ENCODE assay signal across 25 cellular contexts in the genomic region with DNA sequence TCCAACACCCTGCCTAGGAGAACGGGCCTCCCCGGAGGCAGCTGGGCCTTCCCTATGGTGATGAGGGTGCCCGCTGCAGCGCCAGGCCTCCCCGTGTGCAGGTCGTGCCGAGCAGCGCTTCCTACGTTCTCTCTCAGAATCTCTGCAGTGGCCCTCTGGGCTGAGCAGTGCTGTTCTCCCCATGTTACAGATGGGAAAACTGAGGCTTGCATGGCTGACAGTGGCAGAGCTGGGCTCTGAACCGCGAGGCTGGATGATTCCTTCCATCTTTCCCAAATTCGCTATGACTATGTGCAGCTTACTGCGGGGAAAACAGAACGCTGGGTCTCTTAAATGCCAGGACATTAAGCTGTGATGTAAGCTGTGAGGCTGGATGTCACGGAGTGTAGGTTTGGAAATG. TPM values are rescaled to one million over a fixed set of nuclear protein-coding genes. Genes with fewer than 3 reads are reported as not detected.
DNase-seq lines count a peak whose midpoint lies in the region; ATAC-seq, FAIRE-seq and TF ChIP-seq lines count a peak whose summit lies in the region.
"Had no signal": no experiment of that assay in that cellular context is flagged by ENCODE, and none has a peak within 500 bp of the region (broad histone marks: within the 10 kb centered on the region; RNA-seq: fewer than 3 reads in every experiment).

No MANE protein-coding gene starts in this region.

- peaks cover 6 to 34% of the 10 kb centered on the region in 2 experiments; a peak in 3 of 5 replicates for H3K4me1 ChIP-seq in K562 (replicated peaks in 1 of 2; ENCODE audit: control insufficient read depth in 2 of 2, insufficient read depth in 2 of 2, low read length in 2 of 2)
- peaks cover 63 to 89% of the 10 kb centered on the region in 2 donors for H3K4me1 ChIP-seq in thoracic aorta (ENCODE audit: control insufficient read depth in 1 of 2, low read depth in 2 of 2)
- H3K4me1 ChIP-seq: BE2C had no signal

- H3K9me3 Mint-ChIP-seq in activated CD4-positive, alpha-beta T cell treated with anti-CD3 and anti-CD28 coated beads, Interleukin-2, amount 10 ng/mL, durations not matched to agents 7 days and 5 days, result no peaks in the 10 kb centered on the region
- no peaks in the 10 kb centered on the region for H3K9me3 Mint-ChIP-seq in activated CD4-positive, alpha-beta T cell treated with anti-CD3 and anti-CD28 coated beads, Interleukin-2, amount 10 ng/mL, durations not matched to agents 24 days and 14 days

- H3K27me3 ChIP-seq in K562 (ENCODE audit: control insufficient read depth in 2 of 2, insufficient read depth in 2 of 2, low read length in 2 of 2), result no peaks in the 10 kb centered on the region
- no peaks in the 10 kb centered on the region for H3K27me3 ChIP-seq in thoracic aorta (replicated peaks; ENCODE audit: insufficient read depth)
- H3K27me3 ChIP-seq: BE2C had no signal

- WGBS in K562 (ENCODE audit: insufficient coverage, low coverage, missing lambda C conversion rate), result 94% methylated on average over 15 of the region's 15 CpGs

- ATAC-seq in K562 (no peak), thoracic aorta (ENCODE audit: insufficient number of reproducible peaks, low FRiP score, low read depth) (no peak)
- ATAC-seq: Panc1 had no signal

- CTCF ChIA-PET in activated CD4-positive, alpha-beta T cell treated with anti-CD3 and anti-CD28 coated beads, Interleukin-2, amount 10 ng/mL, durations not matched to agents 7 days and 5 days (lab: Charles Lee), result interaction anchor here (1.6 kb wide), 1 partner anchor 39 kb away, joined by 4 read pairs; the partner anchor contains the start of gene NOL9
- CTCF ChIA-PET in K562 (lab: Yijun Ruan, JAX; ENCODE audit: low intra/inter-chr PET ratio), result no interaction called here

- in situ Hi-C loops in K562 (cut with MboI), result no loop called here

- no peak overlapping the region for H2AFZ ChIP-seq in K562 (ENCODE audit: low read depth, low read length)

- no peak for DNase-seq in activated CD4-positive, alpha-beta T cell treated with anti-CD3 and anti-CD28 coated beads, Interleukin-2, amount 10 ng/mL, durations not matched to agents 7 days and 5 days
- DNase-seq in activated CD4-positive, alpha-beta T cell treated with anti-CD3 and anti-CD28 coated beads, Interleukin-2, amount 10 ng/mL, durations not matched to agents 24 days and 14 days, result no peak
- DNase-seq in K562 (ENCODE audit: extremely low read depth in 1 of 4, low spot score in 3 of 4) (no peak), thoracic aorta (ENCODE audit: low spot score) (no peak), 8988T (no peak)
- DNase-seq in stimulated activated CD4-positive, alpha-beta T cell treated with anti-CD3 and anti-CD28 coated beads, Interleukin-12 subunit alpha, Interleukin-12 subunit beta, amount 100 ng/mL, for 4 hours, result no peak
- DNase-seq: ACHN, BE2C, Calu3, HCEC 1CT, Karpas-422, NCI-H1092, NCI-H1417 treated with DMSO at 0.1 percent for 48 hours, NCI-H1694 treated with DMSO at 0.1 percent for 48 hours, NCI-H2081, NCI-H2171, NCI-H226, NCI-H510A, NCI-H69, SHP77 treated with DMSO at 0.1 percent for 48 hours had no signal

- peaks cover 98% of the 10 kb centered on the region for H3K36me3 ChIP-seq in K562 (ENCODE audit: control insufficient read depth, insufficient read depth, low read length)
- peaks cover 78% of the 10 kb centered on the region for H3K36me3 ChIP-seq in thoracic aorta

- no peak for TF ChIP-seq RAD21 in K562 (CRISPR knock-in tag; conservative IDR thresholded peaks at IDR 0.05 in 1 of 2, IDR thresholded peaks at IDR 0.05 in 1 of 2)

- H3K27ac Mint-ChIP-seq in activated CD4-positive, alpha-beta T cell treated with anti-CD3 and anti-CD28 coated beads, Interleukin-2, amount 10 ng/mL, durations not matched to agents 7 days and 5 days, result peak overlapping the region; percentile 31
- H3K27ac Mint-ChIP-seq in activated CD4-positive, alpha-beta T cell treated with anti-CD3 and anti-CD28 coated beads, Interleukin-2, amount 10 ng/mL, durations not matched to agents 24 days and 14 days, result no peak overlapping the region

- H3K4me3 ChIP-seq in K562 (no peak overlapping the region), thoracic aorta (no peak overlapping the region)

- H3K4me3 Mint-ChIP-seq in activated CD4-positive, alpha-beta T cell treated with anti-CD3 and anti-CD28 coated beads, Interleukin-2, amount 10 ng/mL, durations not matched to agents 7 days and 5 days, result no peak overlapping the region
- H3K4me3 Mint-ChIP-seq in activated CD4-positive, alpha-beta T cell treated with anti-CD3 and anti-CD28 coated beads, Interleukin-2, amount 10 ng/mL, durations not matched to agents 24 days and 14 days, result no peak overlapping the region
- H3K4me3 Mint-ChIP-seq: CD14-positive monocyte had no signal

- H3K4me2 ChIP-seq in K562 (ENCODE audit: insufficient read depth, low read length), result no peak overlapping the region

- POLR2A ChIA-PET in activated CD4-positive, alpha-beta T cell treated with anti-CD3 and anti-CD28 coated beads, Interleukin-2, amount 10 ng/mL, durations not matched to agents 7 days and 5 days (lab: Charles Lee), result interaction anchor here (0.7 kb wide), 1 partner anchor 194 kb away, joined by 3 read pairs; no protein-coding TSS in a partner anchor
- POLR2A ChIA-PET in K562 (lab: Yijun Ruan, JAX), result interaction anchor here (1.5 to 4.2 kb wide), 4 partner anchors 9 to 13 kb away, joined by 5 to 59 read pairs (median 18); partner anchors contain the start of genes KLHL21 and ZBTB48

- no peak for TF ChIP-seq EP300 in K562 (IDR thresholded peaks at IDR 0.05; ENCODE audit: low read length)

- H3K9me1 ChIP-seq in K562 (ENCODE audit: control insufficient read depth, insufficient read depth, low read length), result peaks cover 14% of the 10 kb centered on the region

- no peak for TF ChIP-seq POLR2A in K562 (conservative IDR thresholded peaks at IDR 0.05)

- peaks cover 37% of the 10 kb centered on the region for H3K4me1 Mint-ChIP-seq in activated CD4-positive, alpha-beta T cell treated with anti-CD3 and anti-CD28 coated beads, Interleukin-2, amount 10 ng/mL, durations not matched to agents 7 days and 5 days
- H3K4me1 Mint-ChIP-seq in activated CD4-positive, alpha-beta T cell treated with anti-CD3 and anti-CD28 coated beads, Interleukin-2, amount 10 ng/mL, durations not matched to agents 24 days and 14 days, result peaks cover 15% of the 10 kb centered on the region

- H3K9me3 ChIP-seq in K562 (replicated peaks; ENCODE audit: control insufficient read depth, insufficient read depth, low read depth, low read length) (no peaks in the 10 kb centered on the region), thoracic aorta (no peaks in the 10 kb centered on the region)
- H3K9me3 ChIP-seq: BE2C had no signal

- FAIRE-seq in K562 (lab: Jason Lieb, UNC), result no peak
- FAIRE-seq: GM19239, H1 had no signal

- peaks cover 41% of the 10 kb centered on the region for H4K20me1 ChIP-seq in K562 (replicated peaks; ENCODE audit: control insufficient read depth, insufficient read depth, low read length)

- peaks cover 33% of the 10 kb centered on the region for H3K36me3 Mint-ChIP-seq in activated CD4-positive, alpha-beta T cell treated with anti-CD3 and anti-CD28 coated beads, Interleukin-2, amount 10 ng/mL, durations not matched to agents 7 days and 5 days (ENCODE audit: low read depth)
- peaks cover 53% of the 10 kb centered on the region for H3K36me3 Mint-ChIP-seq in activated CD4-positive, alpha-beta T cell treated with anti-CD3 and anti-CD28 coated beads, Interleukin-2, amount 10 ng/mL, durations not matched to agents 24 days and 14 days (ENCODE audit: low read depth)

- no peaks in the 10 kb centered on the region for H3K27me3 Mint-ChIP-seq in activated CD4-positive, alpha-beta T cell treated with anti-CD3 and anti-CD28 coated beads, Interleukin-2, amount 10 ng/mL, durations not matched to agents 7 days and 5 days
- H3K27me3 Mint-ChIP-seq in activated CD4-positive, alpha-beta T cell treated with anti-CD3 and anti-CD28 coated beads, Interleukin-2, amount 10 ng/mL, durations not matched to agents 24 days and 14 days, result no peaks in the 10 kb centered on the region

- intact Hi-C loops in activated CD4-positive, alpha-beta T cell treated with anti-CD3 and anti-CD28 coated beads, Interleukin-2, amount 10 ng/mL, durations not matched to agents 24 days and 14 days (cut with micrococcal nuclease), result no loop called here
- intact Hi-C loops in K562 (cut with micrococcal nuclease), result no loop called here

- no peak overlapping the region for H3K27ac ChIP-seq in K562 (ENCODE audit: extremely low read depth, low read depth, low read length)
- peak overlapping the region; percentile 82 to 90 for H3K27ac ChIP-seq in thoracic aorta
- H3K27ac ChIP-seq: 22Rv1 had no signal

- H3K9ac ChIP-seq in K562 (ENCODE audit: insufficient read depth in 1 of 2, low read depth in 2 of 2, low read length in 2 of 2), result no peak overlapping the region

- H3K79me2 ChIP-seq in K562 (ENCODE audit: control insufficient read depth, insufficient read depth, low read length), result peaks cover 40% of the 10 kb centered on the region

- no TSS peak for BruUV-seq in K562 (replicated peaks; lab: Mats Ljungman, UMichigan)

- no peak for TF ChIP-seq CTCF in K562 (IDR thresholded peaks at IDR 0.05 in 2 of 3, conservative IDR thresholded peaks at IDR 0.05 in 1 of 3; ENCODE audit: insufficient read depth in 2 of 3, low read depth in 1 of 3, low read length in 3 of 3)
- no peak for TF ChIP-seq CTCF in thoracic aorta (IDR thresholded peaks at IDR 0.05)

RNA-seq across cellular contexts. Expression of gene KLHL21, which starts 8.9 kb away (rescaled TPM):
- total RNA-seq in activated CD4-positive, alpha-beta T cell treated with anti-CD3 and anti-CD28 coated beads, Interleukin-2, amount 10 ng/mL, durations not matched to agents 7 days and 5 days, result 10 to 100 TPM; 17.3 to 20.0 TPM
- total RNA-seq in activated CD4-positive, alpha-beta T cell treated with anti-CD3 and anti-CD28 coated beads, Interleukin-2, amount 10 ng/mL, durations not matched to agents 24 days and 14 days, result 26.1 and 26.8 TPM in 2 replicates
- 34.6 and 104 TPM in 2 replicates for total RNA-seq in K562 (2011; cell fraction: chromatin; rRNA removed; ENCODE audit: low replicate concordance)
- total RNA-seq in K562 (2011; cell fraction: nucleolus; rRNA removed), result 89.4 and 101 TPM in 2 replicates
- total RNA-seq in K562 (2011; cell fraction: nucleoplasm; rRNA removed), result 53.5 and 55.7 TPM in 2 replicates
- total RNA-seq in K562 (2014; rRNA removed), result 26.4 and 32.3 TPM in 2 replicates
- total RNA-seq in K562 (2014; rRNA removed; fragmentation: Illumina TruSeq; extraction: Trizol), result 10.0 and 12.6 TPM in 2 replicates
- 22.4 and 23.6 TPM in 2 replicates for total RNA-seq in K562 (2015; rRNA removed; fragmentation: Illumina TruSeq; extraction: Trizol)
- 39.6 and 42.1 TPM in 2 replicates for total RNA-seq in K562 (2021)
- 11.0 and 14.9 TPM in 2 replicates for polyA plus RNA-seq in K562 (2011; rRNA removed)
- polyA plus RNA-seq in K562 (2011; cell fraction: cytosol; rRNA removed), result 17.3 and 24.4 TPM in 2 replicates
- 28.7 and 48.0 TPM in 2 replicates for polyA plus RNA-seq in K562 (2011; cell fraction: nucleus; rRNA removed)
- polyA plus RNA-seq in K562 (2012), result 37.5 and 39.1 TPM in 2 replicates
- polyA plus RNA-seq in K562 (2014; fragmentation: Illumina TruSeq; extraction: Trizol), result 17.5 and 24.2 TPM in 2 replicates
- polyA plus RNA-seq in K562 (2014; fragmentation: Nextera tagmentation; extraction: Ambion mirVana), result 1 to 10 TPM; 2.1 to 2.2 TPM
- 21.0 and 22.2 TPM in 2 replicates for polyA plus RNA-seq in K562 (2014; rRNA removed)
- 14.0 and 18.0 TPM in 2 replicates for polyA minus RNA-seq in K562 (2011; rRNA and poly(A)+ RNA removed)
- polyA minus RNA-seq in K562 (2011; cell fraction: cytosol; rRNA and poly(A)+ RNA removed), result 21.5 and 32.0 TPM in 2 replicates
- polyA minus RNA-seq in K562 (2011; cell fraction: nucleus; rRNA and poly(A)+ RNA removed), result 22.6 and 27.8 TPM in 2 replicates
- 100 to 1,000 TPM; 142 to 156 TPM for total RNA-seq in thoracic aorta

RNA-seq across cellular contexts. Expression of gene ZBTB48, which starts 14.0 kb away (rescaled TPM):
- total RNA-seq in activated CD4-positive, alpha-beta T cell treated with anti-CD3 and anti-CD28 coated beads, Interleukin-2, amount 10 ng/mL, durations not matched to agents 7 days and 5 days, result 10 to 100 TPM; 40.4 to 42.9 TPM
- 32.9 and 37.8 TPM in 2 replicates for total RNA-seq in activated CD4-positive, alpha-beta T cell treated with anti-CD3 and anti-CD28 coated beads, Interleukin-2, amount 10 ng/mL, durations not matched to agents 24 days and 14 days
- total RNA-seq in K562 (2011; cell fraction: chromatin; rRNA removed; ENCODE audit: low replicate concordance), result 73.9 and 235 TPM in 2 replicates
- total RNA-seq in K562 (2011; cell fraction: nucleolus; rRNA removed), result 195 and 197 TPM in 2 replicates
- total RNA-seq in K562 (2011; cell fraction: nucleoplasm; rRNA removed), result 94.0 and 120 TPM in 2 replicates
- total RNA-seq in K562 (2014; rRNA removed), result 42.4 and 52.4 TPM in 2 replicates
- total RNA-seq in K562 (2014; rRNA removed; fragmentation: Illumina TruSeq; extraction: Trizol), result 17.2 and 19.8 TPM in 2 replicates
- 44.5 and 55.4 TPM in 2 replicates for total RNA-seq in K562 (2015; rRNA removed; fragmentation: Illumina TruSeq; extraction: Trizol)
- 52.9 and 55.3 TPM in 2 replicates for total RNA-seq in K562 (2021)
- polyA plus RNA-seq in K562 (2011; rRNA removed), result 29.5 and 57.2 TPM in 2 replicates
- 50.1 and 59.3 TPM in 2 replicates for polyA plus RNA-seq in K562 (2011; cell fraction: cytosol; rRNA removed)
- 124 and 137 TPM in 2 replicates for polyA plus RNA-seq in K562 (2011; cell fraction: nucleus; rRNA removed)
- polyA plus RNA-seq in K562 (2012), result 45.7 and 62.8 TPM in 2 replicates
- 24.9 and 40.6 TPM in 2 replicates for polyA plus RNA-seq in K562 (2014; fragmentation: Illumina TruSeq; extraction: Trizol)
- 1 to 10 TPM; 1.9 to 7.4 TPM for polyA plus RNA-seq in K562 (2014; fragmentation: Nextera tagmentation; extraction: Ambion mirVana)
- 50.9 and 66.9 TPM in 2 replicates for polyA plus RNA-seq in K562 (2014; rRNA removed)
- polyA minus RNA-seq in K562 (2011; rRNA and poly(A)+ RNA removed), result 28.0 and 28.3 TPM in 2 replicates
- polyA minus RNA-seq in K562 (2011; cell fraction: cytosol; rRNA and poly(A)+ RNA removed), result 31.8 and 39.4 TPM in 2 replicates
- polyA minus RNA-seq in K562 (2011; cell fraction: nucleus; rRNA and poly(A)+ RNA removed), result 52.8 and 74.0 TPM in 2 replicates
- total RNA-seq in thoracic aorta, result 10 to 100 TPM; 20.7 to 28.9 TPM

RNA-seq across cellular contexts. Expression of gene PHF13, which starts 19.7 kb away (rescaled TPM):
- total RNA-seq in activated CD4-positive, alpha-beta T cell treated with anti-CD3 and anti-CD28 coated beads, Interleukin-2, amount 10 ng/mL, durations not matched to agents 7 days and 5 days, result 10 to 100 TPM; 12.4 to 12.5 TPM
- 19.1 and 20.1 TPM in 2 replicates for total RNA-seq in activated CD4-positive, alpha-beta T cell treated with anti-CD3 and anti-CD28 coated beads, Interleukin-2, amount 10 ng/mL, durations not matched to agents 24 days and 14 days
- total RNA-seq in K562 (2011; cell fraction: chromatin; rRNA removed; ENCODE audit: low replicate concordance), result 29.6 and 40.5 TPM in 2 replicates
- 22.5 and 27.3 TPM in 2 replicates for total RNA-seq in K562 (2011; cell fraction: nucleolus; rRNA removed)
- 22.7 and 26.4 TPM in 2 replicates for total RNA-seq in K562 (2011; cell fraction: nucleoplasm; rRNA removed)
- 12.6 and 13.8 TPM in 2 replicates for total RNA-seq in K562 (2014; rRNA removed)
- total RNA-seq in K562 (2014; rRNA removed; fragmentation: Illumina TruSeq; extraction: Trizol), result 11.7 and 12.6 TPM in 2 replicates
- total RNA-seq in K562 (2015; rRNA removed; fragmentation: Illumina TruSeq; extraction: Trizol), result 9.8 and 10.3 TPM in 2 replicates
- total RNA-seq in K562 (2021), result 30.2 and 36.1 TPM in 2 replicates
- 8.8 and 9.6 TPM in 2 replicates for polyA plus RNA-seq in K562 (2011; rRNA removed)
- 6.1 and 6.2 TPM in 2 replicates for polyA plus RNA-seq in K562 (2011; cell fraction: cytosol; rRNA removed)
- polyA plus RNA-seq in K562 (2011; cell fraction: nucleus; rRNA removed), result 20.7 and 23.9 TPM in 2 replicates
- polyA plus RNA-seq in K562 (2012), result 15.6 and 27.8 TPM in 2 replicates
- polyA plus RNA-seq in K562 (2014; fragmentation: Illumina TruSeq; extraction: Trizol), result 17.9 and 21.5 TPM in 2 replicates
- polyA plus RNA-seq in K562 (2014; fragmentation: Nextera tagmentation; extraction: Ambion mirVana), result 1 to 10 TPM; 1.8 TPM
- polyA plus RNA-seq in K562 (2014; rRNA removed), result 13.2 and 13.3 TPM in 2 replicates
- 7.5 and 7.7 TPM in 2 replicates for polyA minus RNA-seq in K562 (2011; rRNA and poly(A)+ RNA removed)
- 7.8 and 9.4 TPM in 2 replicates for polyA minus RNA-seq in K562 (2011; cell fraction: cytosol; rRNA and poly(A)+ RNA removed)
- polyA minus RNA-seq in K562 (2011; cell fraction: nucleus; rRNA and poly(A)+ RNA removed), result 4.3 and 6.3 TPM in 2 replicates
- total RNA-seq in thoracic aorta, result 10 to 100 TPM; 14.6 to 17.7 TPM

RNA-seq across cellular contexts. Expression of gene THAP3, which starts 30.9 kb away (rescaled TPM):
- total RNA-seq in activated CD4-positive, alpha-beta T cell treated with anti-CD3 and anti-CD28 coated beads, Interleukin-2, amount 10 ng/mL, durations not matched to agents 7 days and 5 days, result 10 to 100 TPM; 18.2 to 19.5 TPM
- 19.5 and 24.6 TPM in 2 replicates for total RNA-seq in activated CD4-positive, alpha-beta T cell treated with anti-CD3 and anti-CD28 coated beads, Interleukin-2, amount 10 ng/mL, durations not matched to agents 24 days and 14 days
- 24.8 and 79.9 TPM in 2 replicates for total RNA-seq in K562 (2011; cell fraction: chromatin; rRNA removed; ENCODE audit: low replicate concordance)
- 69.4 and 79.1 TPM in 2 replicates for total RNA-seq in K562 (2011; cell fraction: nucleolus; rRNA removed)
- 43.9 and 44.6 TPM in 2 replicates for total RNA-seq in K562 (2011; cell fraction: nucleoplasm; rRNA removed)
- 31.2 and 37.6 TPM in 2 replicates for total RNA-seq in K562 (2014; rRNA removed)
- 7.4 and 9.5 TPM in 2 replicates for total RNA-seq in K562 (2014; rRNA removed; fragmentation: Illumina TruSeq; extraction: Trizol)
- total RNA-seq in K562 (2015; rRNA removed; fragmentation: Illumina TruSeq; extraction: Trizol), result 23.3 and 24.4 TPM in 2 replicates
- 18.2 and 22.1 TPM in 2 replicates for total RNA-seq in K562 (2021)
- polyA plus RNA-seq in K562 (2011; rRNA removed), result 12.7 and 18.9 TPM in 2 replicates
- polyA plus RNA-seq in K562 (2011; cell fraction: cytosol; rRNA removed), result 16.2 and 22.5 TPM in 2 replicates
- polyA plus RNA-seq in K562 (2011; cell fraction: nucleus; rRNA removed), result 26.7 and 33.4 TPM in 2 replicates
- 15.1 and 24.7 TPM in 2 replicates for polyA plus RNA-seq in K562 (2012)
- 20.0 and 23.0 TPM in 2 replicates for polyA plus RNA-seq in K562 (2014; fragmentation: Illumina TruSeq; extraction: Trizol)
- polyA plus RNA-seq in K562 (2014; fragmentation: Nextera tagmentation; extraction: Ambion mirVana), result 1 to 10 TPM; 1.9 to 7.0 TPM
- polyA plus RNA-seq in K562 (2014; rRNA removed), result 28.1 and 29.3 TPM in 2 replicates
- 9.4 and 10.5 TPM in 2 replicates for polyA minus RNA-seq in K562 (2011; rRNA and poly(A)+ RNA removed)
- polyA minus RNA-seq in K562 (2011; cell fraction: cytosol; rRNA and poly(A)+ RNA removed), result 8.3 and 12.0 TPM in 2 replicates
- 15.3 and 21.4 TPM in 2 replicates for polyA minus RNA-seq in K562 (2011; cell fraction: nucleus; rRNA and poly(A)+ RNA removed)
- total RNA-seq in thoracic aorta, result 10 to 100 TPM; 14.1 to 18.7 TPM

RNA-seq across cellular contexts. Expression of gene TAS1R1, which starts 38.7 kb away (rescaled TPM):
- total RNA-seq in activated CD4-positive, alpha-beta T cell treated with anti-CD3 and anti-CD28 coated beads, Interleukin-2, amount 10 ng/mL, durations not matched to agents 7 days and 5 days, result not detected
- total RNA-seq in activated CD4-positive, alpha-beta T cell treated with anti-CD3 and anti-CD28 coated beads, Interleukin-2, amount 10 ng/mL, durations not matched to agents 24 days and 14 days, result not detected in 2 replicates
- 0.28 and 0.44 TPM in 2 replicates for total RNA-seq in K562 (2011; cell fraction: chromatin; rRNA removed; ENCODE audit: low replicate concordance)
- total RNA-seq in K562 (2011; cell fraction: nucleolus; rRNA removed), result 0.39 TPM in 1 of 2 replicates, not detected in the other
- total RNA-seq in K562 (2011; cell fraction: nucleoplasm; rRNA removed), result 0.15 TPM in 1 of 2 replicates, not detected in the other
- total RNA-seq in K562 (2014; rRNA removed) (not detected in 2 replicates), K562 (2014; rRNA removed; fragmentation: Illumina TruSeq; extraction: Trizol) (not detected in 2 replicates), K562 (2015; rRNA removed; fragmentation: Illumina TruSeq; extraction: Trizol) (not detected in 2 replicates), K562 (2021) (not detected in 2 replicates), thoracic aorta (under 1 TPM in 1 of 2 donors, not detected in 1; 0.81 TPM)
- polyA plus RNA-seq in K562 (2011; rRNA removed) (0.04 and 0.06 TPM in 2 replicates), K562 (2014; fragmentation: Illumina TruSeq; extraction: Trizol) (not detected in 2 replicates), K562 (2014; fragmentation: Nextera tagmentation; extraction: Ambion mirVana) (not detected), K562 (2014; rRNA removed) (not detected in 2 replicates)
- 0.01 and 0.04 TPM in 2 replicates for polyA plus RNA-seq in K562 (2011; cell fraction: cytosol; rRNA removed)
- polyA plus RNA-seq in K562 (2011; cell fraction: nucleus; rRNA removed), result 0.06 TPM in 1 of 2 replicates, not detected in the other
- polyA plus RNA-seq in K562 (2012), result 0.07 and 0.12 TPM in 2 replicates
- polyA minus RNA-seq in K562 (2011; rRNA and poly(A)+ RNA removed), result 0.11 TPM in 1 of 2 replicates, not detected in the other
- not detected in 2 replicates for polyA minus RNA-seq in K562 (2011; cell fraction: cytosol; rRNA and poly(A)+ RNA removed)
- not detected in 2 replicates for polyA minus RNA-seq in K562 (2011; cell fraction: nucleus; rRNA and poly(A)+ RNA removed)
- total RNA-seq: Calu3, H1 had no signal
- polyA plus RNA-seq: CD14-positive monocyte had no signal
